In the genomic region with DNA sequence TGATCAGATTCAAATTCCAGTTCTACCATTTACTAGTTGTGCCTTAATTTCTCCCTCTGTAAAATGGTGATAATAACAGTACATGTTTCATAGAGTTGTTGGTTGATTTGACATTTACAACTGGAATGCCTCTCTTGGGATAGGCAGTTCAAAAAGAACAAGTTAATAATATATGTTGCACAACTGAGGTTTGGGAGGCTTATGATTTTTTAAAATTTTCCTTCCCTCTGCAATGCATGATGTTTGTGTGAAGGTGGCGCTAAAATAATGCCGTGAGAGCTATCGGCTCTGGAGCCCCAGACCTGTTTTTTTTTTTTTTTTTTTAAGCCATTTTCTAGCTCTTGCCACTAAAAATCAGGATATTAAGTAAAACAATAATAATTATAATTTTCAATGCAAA, we compare ENCODE assay signal across 7 cellular contexts. TPM values are rescaled to one million over a fixed set of nuclear protein-coding genes. Genes with fewer than 3 reads are reported as not detected.
DNase-seq lines count a peak whose midpoint lies in the region; TF ChIP-seq lines count a peak whose summit lies in the region.
"Had no signal": no experiment of that assay in that cellular context is flagged by ENCODE, and none has a peak within 500 bp of the region (broad histone marks: within the 10 kb centered on the region; RNA-seq: fewer than 3 reads in every experiment).

No MANE protein-coding gene starts in this region.

- H3K4me3 ChIP-seq in AG04449 (ENCODE audit: low read depth, low read length), result no peak overlapping the region

- no peak for DNase-seq in AG04449 (ENCODE audit: low read depth, low spot score)
- DNase-seq in LHCN-M2 (ENCODE audit: low read depth), result peak; percentile 26
- DNase-seq in erythroblast (lab: John Stamatoyannopoulos, UW), result peak; percentile 22 to 23
- no peak for DNase-seq in posterior cingulate gyrus
- DNase-seq in globus pallidus (ENCODE audit: low spot score), result no peak
- no peak for DNase-seq in NCI-H2081 (lab: John Stamatoyannopoulos, UW)

- intact Hi-C loops in posterior cingulate gyrus (cut with DNase I), result no loop called here

- CTCF ChIA-PET in AG04449 (lab: Yijun Ruan, JAX), result interaction anchor here (16.7 kb wide), 1 partner anchor 27 kb away, joined by 123 read pairs; a partner anchor contains a TSS

- POLR2A ChIA-PET in AG04449 (lab: Yijun Ruan, JAX), result interaction anchor here (0.7 kb wide), 1 partner anchor 218 kb away, joined by 4 read pairs; no protein-coding TSS in a partner anchor

- TF ChIP-seq CTCF in AG04449 (IDR thresholded peaks at IDR 0.05; ENCODE audit: insufficient read depth, low read length, missing control alignments), result peak; percentile 7

- no peak for TF ChIP-seq POLR2A in erythroblast (IDR thresholded peaks at IDR 0.05; ENCODE audit: low read length)

RNA-seq across cellular contexts. Expression of a gene that starts 18.6 kb away (rescaled TPM):
- total RNA-seq in LHCN-M2 (2014; rRNA removed), result 83.8 and 85.5 TPM in 2 replicates
- 49.3 TPM for polyA plus RNA-seq in LHCN-M2 (2012)

RNA-seq across cellular contexts. Expression of a gene that starts 22.0 kb away (rescaled TPM):
- total RNA-seq in LHCN-M2 (2014; rRNA removed), result 12.6 and 13.2 TPM in 2 replicates
- 5.4 TPM for polyA plus RNA-seq in LHCN-M2 (2012)

RNA-seq across cellular contexts. Expression of a gene that starts 23.7 kb away (rescaled TPM):
- not detected in 2 replicates for total RNA-seq in LHCN-M2 (2014; rRNA removed)
- not detected for polyA plus RNA-seq in LHCN-M2 (2012)
- total RNA-seq: cardiac septum had no signal

RNA-seq across cellular contexts. Expression of a gene that starts 44.9 kb away (rescaled TPM):
- total RNA-seq in LHCN-M2 (2014; rRNA removed), result 1.4 and 1.7 TPM in 2 replicates
- 0.28 TPM for polyA plus RNA-seq in LHCN-M2 (2012)

RNA-seq across cellular contexts. Expression of a gene that starts 51.1 kb away (rescaled TPM):
- total RNA-seq in LHCN-M2 (2014; rRNA removed), result 0.06 TPM in 1 of 2 replicates, not detected in the other
- not detected for polyA plus RNA-seq in LHCN-M2 (2012)
- total RNA-seq: cardiac septum had no signal

Comparison
In these comparisons a context has a peak if more than half of its experiments do, and no peak if none do; other contexts are left out.
1. DNase-seq: peak in LHCN-M2 (single experiment) and erythroblast (2 of 2); none in AG04449 (single experiment), posterior cingulate gyrus (0 of 10), globus pallidus (single experiment) and NCI-H2081 (0 of 2).